Comparison of ENCODE assay signal across 20 cellular contexts in the genomic region with DNA sequence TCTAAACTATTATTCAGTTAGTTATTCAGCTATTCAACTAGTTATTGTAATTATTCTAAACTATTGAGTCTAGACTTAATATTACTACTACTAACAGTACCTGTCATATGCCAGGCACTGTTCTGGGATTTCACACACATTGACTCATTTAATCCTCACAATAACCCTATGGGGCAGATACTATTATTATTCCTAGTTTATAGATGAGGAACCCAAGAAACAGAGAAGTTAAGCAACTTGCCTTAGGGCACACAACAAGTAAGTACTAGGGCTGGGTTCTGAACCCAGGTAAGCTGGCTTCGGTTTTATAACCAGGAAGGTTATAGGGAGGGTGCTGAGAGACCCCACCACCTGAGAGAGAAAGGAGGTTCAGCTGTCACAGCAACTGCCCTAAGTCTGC. TPM values are rescaled to one million over a fixed set of nuclear protein-coding genes. Genes with fewer than 3 reads are reported as not detected.
DNase-seq lines count a peak whose midpoint lies in the region; ATAC-seq, FAIRE-seq and TF ChIP-seq lines count a peak whose summit lies in the region.
"Had no signal": no experiment of that assay in that cellular context is flagged by ENCODE, and none has a peak within 500 bp of the region (broad histone marks: within the 10 kb centered on the region; RNA-seq: fewer than 3 reads in every experiment).

No MANE protein-coding gene starts in this region.

- in situ Hi-C loops in IMR-90 (cut with MboI; ENCODE audit: low sequenced_read_pairs) = no loop called here

- TF ChIP-seq POLR2A in IMR-90 (IDR thresholded peaks at IDR 0.05; ENCODE audit: low read depth, low read length) (no peak), H54 (IDR thresholded peaks at IDR 0.05; ENCODE audit: low read depth, low read length) (no peak)

- dilution Hi-C loops in IMR-90 (cut with HindIII; ENCODE audit: low sequenced_read_pairs, unreplicated experiment) = no loop called here

- H3K27me3 ChIP-seq in A673 (replicated peaks; ENCODE audit: insufficient read depth, low read depth, low read length, poor library complexity) (no peaks in the 10 kb centered on the region), IMR-90 (ENCODE audit: control insufficient read depth, insufficient read depth, low read length) (no peaks in the 10 kb centered on the region)
- H3K27me3 ChIP-seq: pancreas had no signal

- H3K4me3 ChIP-seq in A673 (ENCODE audit: low read depth, low read length, poor library complexity, severe bottlenecking) (no peak overlapping the region), IMR-90 (ENCODE audit: insufficient read depth, low read depth, low read length) (no peak overlapping the region), epithelial cell of esophagus (ENCODE audit: low read length) (no peak overlapping the region)
- H3K4me3 ChIP-seq: GM12878, pancreas had no signal

- peak overlapping the region; percentile 96 for H3K14ac ChIP-seq in IMR-90 (replicated peaks; ENCODE audit: low read depth, low read length)

- H3K56ac ChIP-seq in IMR-90 (ENCODE audit: extremely low read depth, insufficient read depth, low read length) = no peak overlapping the region

- peaks cover 25% of the 10 kb centered on the region for H4K20me1 ChIP-seq in IMR-90 (ENCODE audit: insufficient read depth, low read length)

- H2BK120ac ChIP-seq in IMR-90 (ENCODE audit: low read depth, low read length) = peak overlapping the region; percentile 89

- H3K79me1 ChIP-seq in IMR-90 (ENCODE audit: low read depth in 1 of 2, low read length in 2 of 2) = peaks cover 45 to 96% of the 10 kb centered on the region in 2 experiments

- no peaks in the 10 kb centered on the region for H3K9me3 Mint-ChIP-seq in osteocyte (ENCODE audit: unreplicated experiment)

- H3K27ac Mint-ChIP-seq in osteocyte (ENCODE audit: unreplicated experiment) = peak overlapping the region; percentile 60

- BruUV-seq in A673 (replicated peaks; lab: Mats Ljungman, UMichigan) (no TSS peak), IMR-90 (replicated peaks; lab: Mats Ljungman, UMichigan) (no TSS peak)

- ATAC-seq in IMR-90 (ENCODE audit: low read depth) (no peak), HG02938 (IDR thresholded peaks at IDR 0.05; ENCODE audit: unreplicated experiment) (no peak)
- ATAC-seq: GM12878, pancreas had no signal

- H3K4me2 ChIP-seq in IMR-90 (ENCODE audit: low read depth, low read length) = no peak overlapping the region

- H4K8ac ChIP-seq in IMR-90 (ENCODE audit: low read depth in 2 of 2, low read length in 2 of 2) = peak overlapping the region; percentile 64 to 93; a peak in 3 of 4 replicates

- CTCF ChIA-PET in A673 (lab: Charles Lee) = no interaction called here
- CTCF ChIA-PET in IMR-90 (lab: Yijun Ruan, JAX) = interaction anchor here (1.3 kb wide), 1 partner anchor 8 kb away, joined by 3 read pairs; no protein-coding TSS in a partner anchor

- peak overlapping the region; percentile 40 for H3K27ac ChIP-seq in A673 (ENCODE audit: low read depth, low read length, poor library complexity, severe bottlenecking)
- H3K27ac ChIP-seq in IMR-90 (ENCODE audit: insufficient read depth, low read length) = peak overlapping the region; percentile 98

- H2BK15ac ChIP-seq in IMR-90 (ENCODE audit: low read depth, low read length) = peak overlapping the region; percentile 92; the same call in 2 of the 3 replicates

- peak overlapping the region; percentile 35; the same call in 1 of the 2 replicates for H3K23ac ChIP-seq in IMR-90 (ENCODE audit: low read depth, low read length)

- H4K5ac ChIP-seq in IMR-90 (ENCODE audit: low read depth, low read length) = peak overlapping the region; percentile 88

- peak overlapping the region; percentile 97 for H3K4ac ChIP-seq in IMR-90 (ENCODE audit: low read depth, low read length)

- peak overlapping the region; percentile 95 for H2BK5ac ChIP-seq in IMR-90 (ENCODE audit: low read depth, low read length, poor library complexity, severe bottlenecking)

- TF ChIP-seq CTCF in A673 (conservative IDR thresholded peaks at IDR 0.05; ENCODE audit: low read depth, low read length) (no peak), IMR-90 (conservative IDR thresholded peaks at IDR 0.05; ENCODE audit: low read depth, low read length) (no peak), epithelial cell of esophagus (IDR thresholded peaks at IDR 0.05; ENCODE audit: insufficient read depth, low read depth, low read length, missing control alignments) (no peak), osteocyte (IDR thresholded peaks at IDR 0.05) (no peak)

- no peak for TF ChIP-seq RAD21 in IMR-90 (IDR thresholded peaks at IDR 0.05; ENCODE audit: low read length)

- H3K4me1 ChIP-seq in A673 (ENCODE audit: insufficient read depth, low read length, poor library complexity, severe bottlenecking) (peaks cover 67% of the 10 kb centered on the region), IMR-90 (ENCODE audit: control insufficient read depth, insufficient read depth, low read length) (peaks cover 72% of the 10 kb centered on the region)

- H2AFZ ChIP-seq in IMR-90 (replicated peaks; ENCODE audit: low read length, poor library complexity) = no peak overlapping the region

- peak overlapping the region; percentile 48 for H2AK9ac ChIP-seq in IMR-90 (replicated peaks; ENCODE audit: low read depth, low read length, poor library complexity)

- H3K4me1 Mint-ChIP-seq in osteocyte (ENCODE audit: unreplicated experiment) = peaks cover 74% of the 10 kb centered on the region

- H2AK5ac ChIP-seq in IMR-90 (ENCODE audit: low read depth, low read length) = peak overlapping the region; percentile 98

- peaks cover 3% of the 10 kb centered on the region for H3K36me3 Mint-ChIP-seq in osteocyte (ENCODE audit: unreplicated experiment)

- FAIRE-seq in H54 (lab: Jason Lieb, UNC) = no peak
- FAIRE-seq: GM12878, GM19239, pancreas had no signal

- H3K9ac ChIP-seq in IMR-90 (ENCODE audit: low read depth, low read length) = peak overlapping the region; percentile 94

- DNase-seq in A673 (ENCODE audit: low spot score) (no peak), IMR-90 (no peak), epithelial cell of esophagus (ENCODE audit: low read depth) (peak; percentile 79), osteocyte (ENCODE audit: extremely low spot score, unreplicated experiment) (no peak), inferior parietal cortex (ENCODE audit: extremely low spot score) (no peak), H54 (ENCODE audit: insufficient read length, low spot score) (no peak), GOT3 (lab: John Stamatoyannopoulos, UW) (no peak)
- DNase-seq: activated T-cell treated with anti-CD3 and anti-CD28 coated beads for 4 hours; amygdala; DMS79 treated with DMSO at 0.1 percent for 48 hours; HCEC 1CT; NCI-H1417 treated with DMSO at 0.1 percent for 48 hours; pancreas; stimulated activated CD4-positive, alpha-beta T cell treated with anti-CD3 and anti-CD28 coated beads, Interleukin-1b, Interleukin-23, amount 100 ng/mL, for 48 hours; SW 1271 had no signal

- no peaks in the 10 kb centered on the region for H3K9me3 ChIP-seq in A673 (ENCODE audit: low read depth, low read length, poor library complexity, severe bottlenecking)
- no peaks in the 10 kb centered on the region for H3K9me3 ChIP-seq in IMR-90 (ENCODE audit: control insufficient read depth, insufficient read depth, low read length)
- H3K9me3 ChIP-seq: pancreas had no signal

- H3K18ac ChIP-seq in IMR-90 (ENCODE audit: low read depth, low read length) = peak overlapping the region; percentile 97; the same call in 1 of the 2 replicates

- intact Hi-C loops in A673 (cut with micrococcal nuclease; ENCODE audit: unreplicated experiment) = no loop called here
- intact Hi-C loops in IMR-90 (cut with micrococcal nuclease) = no loop called here

- peaks cover 41% of the 10 kb centered on the region for H3K9me1 ChIP-seq in IMR-90 (ENCODE audit: insufficient read depth, low read length)

- H3K36me3 ChIP-seq in A673 (ENCODE audit: insufficient read depth, low read length, poor library complexity, severe bottlenecking) (no peaks in the 10 kb centered on the region), IMR-90 (ENCODE audit: control insufficient read depth, insufficient read depth, low read length) (peaks cover 21% of the 10 kb centered on the region)
- H3K36me3 ChIP-seq: pancreas had no signal

- H3K27me3 Mint-ChIP-seq in osteocyte (ENCODE audit: unreplicated experiment) = no peaks in the 10 kb centered on the region

- peak overlapping the region; percentile 9 for H2BK20ac ChIP-seq in IMR-90 (ENCODE audit: low read depth, low read length)

- H4K91ac ChIP-seq in IMR-90 (ENCODE audit: insufficient read depth, low read depth, low read length) = peak overlapping the region; percentile 97

- WGBS in IMR-90 (ENCODE audit: extremely low coverage in 2 of 2, insufficient read length in 1 of 2), 2 experiments = no CpG with 5 or more reads among the region's 1 CpG

- no peak overlapping the region for H3K4me3 Mint-ChIP-seq in osteocyte (ENCODE audit: unreplicated experiment)

- POLR2A ChIA-PET in A673 (lab: Charles Lee; ENCODE audit: low non-redundant PET) (no interaction called here), IMR-90 (lab: Charles Lee; ENCODE audit: unreplicated experiment) (interaction anchor here (1.0 kb wide), 1 partner anchor 18 kb away, joined by 3 read pairs; no protein-coding TSS in a partner anchor)

TF ChIP-seq in IMR-90, 13 proteins besides CTCF, POLR2A, EP300 and RAD21 (continues in another document):
- no peak for TF ChIP-seq MXI1 (IDR thresholded peaks at IDR 0.05; ENCODE audit: borderline replicate concordance, low read depth, low read length)
- TF ChIP-seq RFX5 (IDR thresholded peaks at IDR 0.05; ENCODE audit: low read depth, low read length) = no peak

RNA-seq across cellular contexts. Expression of gene TEAD3, which starts 7.8 kb away (rescaled TPM):
- total RNA-seq in A673 (2021) = 10.3 and 17.0 TPM in 2 replicates
- total RNA-seq in IMR-90 (2012; rRNA removed) = 5.0 and 5.2 TPM in 2 replicates
- polyA plus RNA-seq in IMR-90 (2012; rRNA removed) = 25.0 and 28.0 TPM in 2 replicates
- polyA plus RNA-seq in IMR-90 (2012; cell fraction: cytosol; rRNA removed) = 16.6 and 30.2 TPM in 2 replicates
- 49.5 and 83.0 TPM in 2 replicates for polyA plus RNA-seq in IMR-90 (2012; cell fraction: nucleus; rRNA removed; ENCODE audit: low replicate concordance)
- 43.1 and 44.8 TPM in 2 replicates for total RNA-seq in osteocyte

RNA-seq across cellular contexts. Expression of gene RPL10A, which starts 20.9 kb away (rescaled TPM):
- total RNA-seq in A673 (2021) (1,064 and 1,085 TPM in 2 replicates), IMR-90 (2012; rRNA removed) (1,746 and 2,310 TPM in 2 replicates), osteocyte (1,177 and 1,245 TPM in 2 replicates)
- polyA plus RNA-seq in IMR-90 (2012; rRNA removed) = 3,153 and 3,261 TPM in 2 replicates
- polyA plus RNA-seq in IMR-90 (2012; cell fraction: cytosol; rRNA removed) = 1,705 and 1,838 TPM in 2 replicates
- 1,133 and 1,323 TPM in 2 replicates for polyA plus RNA-seq in IMR-90 (2012; cell fraction: nucleus; rRNA removed; ENCODE audit: low replicate concordance)

RNA-seq across cellular contexts. Expression of gene TULP1, which starts 23.6 kb away (rescaled TPM):
- 0.66 TPM in 1 of 2 replicates, not detected in the other for total RNA-seq in A673 (2021)
- total RNA-seq in IMR-90 (2012; rRNA removed) = not detected in 2 replicates
- not detected in 2 replicates for polyA plus RNA-seq in IMR-90 (2012; rRNA removed)
- polyA plus RNA-seq in IMR-90 (2012; cell fraction: cytosol; rRNA removed) = not detected in 2 replicates
- not detected in 2 replicates for polyA plus RNA-seq in IMR-90 (2012; cell fraction: nucleus; rRNA removed; ENCODE audit: low replicate concordance)
- total RNA-seq in osteocyte = not detected in 2 replicates
- total RNA-seq: glomerular endothelial cell, GM12878, liver, pancreas had no signal
- polyA plus RNA-seq: GM12878, liver had no signal

RNA-seq across cellular contexts. Expression of gene FANCE, which starts 36.9 kb away (rescaled TPM):
- total RNA-seq in A673 (2021) (19.2 and 23.4 TPM in 2 replicates), IMR-90 (2012; rRNA removed) (7.5 and 9.1 TPM in 2 replicates), osteocyte (7.8 TPM in 2 replicates)
- polyA plus RNA-seq in IMR-90 (2012; rRNA removed) = 6.8 and 7.1 TPM in 2 replicates
- 4.5 and 6.8 TPM in 2 replicates for polyA plus RNA-seq in IMR-90 (2012; cell fraction: cytosol; rRNA removed)
- 5.0 and 6.6 TPM in 2 replicates for polyA plus RNA-seq in IMR-90 (2012; cell fraction: nucleus; rRNA removed; ENCODE audit: low replicate concordance)
